Comparison of ENCODE assay signal across 6 cellular contexts in genomic region chr7:74300951-74301350, GRCh38.
"Had no signal": no experiment of that assay in that cellular context is flagged by ENCODE, and none has a peak within 500 bp of the region (broad histone marks: within the 10 kb centered on the region; RNA-seq: fewer than 3 reads in every experiment).

No MANE protein-coding gene starts in this region.

- H2AFZ ChIP-seq: GM23338 had no signal

- H3K4me2 ChIP-seq: GM23338 had no signal

- DNase-seq: H9, HFFc6, KG1 had no signal

- H3K27ac Mint-ChIP-seq: GM23338, H9, HFFc6 had no signal

- H3K4me3 ChIP-seq: GM23338, K562 had no signal

- H3K9me3 Mint-ChIP-seq: GM23338, HFFc6 had no signal

- H3K4me1 Mint-ChIP-seq: GM23338, H9 had no signal

- H3K4me3 Mint-ChIP-seq: GM23338, H9, HFFc6 had no signal

- ATAC-seq: GM23338, HCT116, K562 had no signal
